ENCODE assay signal across 12 cellular contexts in the genomic region with DNA sequence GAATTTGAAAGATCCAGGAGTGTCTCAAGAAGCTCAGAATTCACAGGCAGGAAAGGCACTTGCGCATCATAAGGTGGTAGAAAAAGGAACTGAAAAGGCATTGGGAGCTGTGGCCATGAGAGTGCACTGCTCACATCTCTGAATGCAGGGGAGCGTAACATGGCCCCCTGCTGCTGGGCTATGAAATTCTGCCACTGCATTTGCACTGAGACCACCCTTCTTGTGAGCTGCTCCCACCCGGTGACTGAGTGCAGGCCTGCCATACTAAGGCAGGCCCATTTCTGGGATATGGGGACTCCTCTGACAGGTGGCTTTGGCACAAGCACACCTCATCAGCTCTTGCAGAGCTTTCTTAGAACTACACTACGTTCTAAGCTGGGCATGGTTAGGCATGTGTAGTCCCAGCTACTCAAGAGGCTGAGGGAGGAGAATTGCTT. TPM values are rescaled to one million over a fixed set of nuclear protein-coding genes. Genes with fewer than 3 reads are reported as not detected.
DNase-seq lines count a peak whose midpoint lies in the region; ATAC-seq and TF ChIP-seq lines count a peak whose summit lies in the region.
"Had no signal": no experiment of that assay in that cellular context is flagged by ENCODE, and none has a peak within 500 bp of the region (broad histone marks: within the 10 kb centered on the region; RNA-seq: fewer than 3 reads in every experiment).

No MANE protein-coding gene starts in this region.

- no peaks in the 10 kb centered on the region for H3K27me3 Mint-ChIP-seq in stimulated activated naive B cell treated with anti-CD40 and anti-IgM and Interleukin-4, amounts not matched to agents 10 μg/mL and 1 μg/mL and 100 μg/mL, for 72 hours
- H3K27me3 Mint-ChIP-seq: effector memory CD8-positive, alpha-beta T cell had no signal

- no peak overlapping the region for H3K4me3 ChIP-seq in Jurkat, Clone E6-1 (ENCODE audit: low read length)
- H3K4me3 ChIP-seq in coronary artery = no peak overlapping the region

- ATAC-seq in HG02678 (IDR thresholded peaks at IDR 0.05; ENCODE audit: unreplicated experiment) = peak; percentile 96
- peak; percentile 98 to 99 for ATAC-seq in stimulated activated naive B cell treated with anti-CD40 and anti-IgM and Interleukin-4, amounts not matched to agents 10 μg/mL and 1 μg/mL and 100 μg/mL, for 72 hours (replicated peaks)
- ATAC-seq: effector memory CD8-positive, alpha-beta T cell; SK-N-SH treated with all-trans-retinoic acid at 6 μM for 48 hours had no signal

- no peak for TF ChIP-seq CTCF in coronary artery (IDR thresholded peaks at IDR 0.05)

- H3K27ac ChIP-seq in coronary artery = no peak overlapping the region
- H3K27ac ChIP-seq: 22Rv1 had no signal

- DNase-seq in SIG-M5 treated with dmso at 0.1 percent for 504 hours (lab: John Stamatoyannopoulos, UW; ENCODE audit: unreplicated experiment) = peak; percentile 76
- no peak for DNase-seq in SIG-M5 (lab: John Stamatoyannopoulos, UW)
- peak; percentile 6 for DNase-seq in Jurkat, Clone E6-1 (ENCODE audit: low read depth, low spot score)
- peak; percentile 39 for DNase-seq in stimulated activated naive B cell treated with anti-CD40 and anti-IgM and Interleukin-4, amounts not matched to agents 10 μg/mL and 1 μg/mL and 100 μg/mL, for 72 hours
- DNase-seq in kidney glomerular epithelial cell (lab: John Stamatoyannopoulos, UW) = no peak
- no peak for DNase-seq in OCI-M2 (lab: John Stamatoyannopoulos, UW; ENCODE audit: unreplicated experiment)
- no peak for DNase-seq in coronary artery (ENCODE audit: low spot score)
- DNase-seq: effector memory CD8-positive, alpha-beta T cell; NCI-H1417 treated with DMSO at 0.1 percent for 48 hours had no signal

- H3K36me3 Mint-ChIP-seq in stimulated activated naive B cell treated with anti-CD40 and anti-IgM and Interleukin-4, amounts not matched to agents 10 μg/mL and 1 μg/mL and 100 μg/mL, for 72 hours = peaks cover 10 to 17% of the 10 kb centered on the region in 2 donors

- no peaks in the 10 kb centered on the region for H3K9me3 Mint-ChIP-seq in stimulated activated naive B cell treated with anti-CD40 and anti-IgM and Interleukin-4, amounts not matched to agents 10 μg/mL and 1 μg/mL and 100 μg/mL, for 72 hours
- H3K9me3 Mint-ChIP-seq: effector memory CD8-positive, alpha-beta T cell had no signal

- peak overlapping the region; percentile 37 to 47 for H3K4me3 Mint-ChIP-seq in stimulated activated naive B cell treated with anti-CD40 and anti-IgM and Interleukin-4, amounts not matched to agents 10 μg/mL and 1 μg/mL and 100 μg/mL, for 72 hours
- H3K4me3 Mint-ChIP-seq: effector memory CD8-positive, alpha-beta T cell had no signal

- peaks cover 18% of the 10 kb centered on the region in 2 donors for H3K4me1 Mint-ChIP-seq in stimulated activated naive B cell treated with anti-CD40 and anti-IgM and Interleukin-4, amounts not matched to agents 10 μg/mL and 1 μg/mL and 100 μg/mL, for 72 hours

- peak overlapping the region; percentile 88 for H3K27ac Mint-ChIP-seq in stimulated activated naive B cell treated with anti-CD40 and anti-IgM and Interleukin-4, amounts not matched to agents 10 μg/mL and 1 μg/mL and 100 μg/mL, for 72 hours

RNA-seq across cellular contexts. Expression of gene STARD7, which starts 25.3 kb away (rescaled TPM):
- polyA plus RNA-seq in Jurkat, Clone E6-1 (2012; ENCODE audit: insufficient read depth, insufficient read length) = 82.0 TPM

RNA-seq across cellular contexts. Expression of gene TMEM127, which starts 31.9 kb away (rescaled TPM):
- 12.6 TPM for polyA plus RNA-seq in Jurkat, Clone E6-1 (2012; ENCODE audit: insufficient read depth, insufficient read length)

RNA-seq across cellular contexts. Expression of gene CIAO1, which starts 32.1 kb away (rescaled TPM):
- polyA plus RNA-seq in Jurkat, Clone E6-1 (2012; ENCODE audit: insufficient read depth, insufficient read length) = 78.8 TPM

Comparison
In these comparisons a context has a peak if more than half of its experiments do, and no peak if none do; other contexts are left out.
1. DNase-seq: peak in SIG-M5 treated with dmso at 0.1 percent for 504 hours (single experiment), Jurkat, Clone E6-1 (single experiment) and stimulated activated naive B cell treated with anti-CD40 and anti-IgM and Interleukin-4, amounts not matched to agents 10 μg/mL and 1 μg/mL and 100 μg/mL, for 72 hours (single experiment); none in SIG-M5 (single experiment), kidney glomerular epithelial cell (single experiment), OCI-M2 (single experiment) and coronary artery (single experiment).